16 cellular contexts compared by ENCODE assay signal in the genomic region with DNA sequence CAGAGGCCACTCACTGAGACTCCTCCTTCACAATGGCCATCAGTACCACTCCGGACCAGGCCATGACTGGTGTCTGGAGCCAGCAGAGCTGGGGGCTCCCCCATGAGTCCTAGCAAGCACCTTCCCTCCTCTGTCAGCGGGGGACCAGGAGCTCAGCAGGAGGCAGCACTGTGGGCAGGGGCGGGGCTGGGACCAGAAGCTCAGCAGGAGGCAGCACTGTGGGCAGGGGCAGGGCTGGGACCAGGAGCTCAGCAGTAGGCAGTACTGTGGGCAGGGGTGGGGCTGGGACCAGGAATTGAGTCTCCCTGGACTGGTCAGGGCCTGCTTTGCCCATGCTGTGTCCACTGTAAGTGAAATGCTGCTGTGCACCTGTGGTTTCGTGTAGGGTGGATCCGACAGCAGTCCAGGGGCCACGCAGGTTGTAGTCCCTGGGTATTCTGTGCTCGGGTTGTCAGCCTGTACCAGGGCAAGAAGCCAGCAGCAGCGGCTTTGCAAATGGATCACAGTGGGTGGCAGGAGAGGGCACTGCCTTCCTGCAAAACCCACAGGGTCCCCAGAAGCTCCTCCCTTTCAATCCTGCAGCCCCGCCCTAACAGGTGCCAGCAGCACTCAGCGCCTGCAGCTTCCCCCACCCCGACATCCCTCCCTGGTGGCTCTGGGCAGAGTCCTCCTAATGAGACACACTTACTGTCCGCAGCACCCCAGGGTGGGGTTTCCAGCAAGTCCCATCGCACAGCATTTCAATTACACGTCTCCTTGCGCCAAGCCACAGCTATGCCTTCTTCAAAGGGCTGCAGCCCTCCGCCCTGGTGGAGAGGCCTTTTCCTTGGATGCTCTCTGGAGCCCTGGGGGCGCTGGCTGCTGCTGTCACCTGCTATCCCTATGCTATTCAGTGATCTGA.
DNase-seq lines count a peak whose midpoint lies in the region; ATAC-seq and TF ChIP-seq lines count a peak whose summit lies in the region.
"Had no signal": no experiment of that assay in that cellular context is flagged by ENCODE, and none has a peak within 500 bp of the region (broad histone marks: within the 10 kb centered on the region; RNA-seq: fewer than 3 reads in every experiment).

No MANE protein-coding gene starts in this region.

- no peaks in the 10 kb centered on the region for H3K79me2 ChIP-seq in DND-41 (ENCODE audit: insufficient read depth, low read length)
- no peaks in the 10 kb centered on the region for H3K79me2 ChIP-seq in osteoblast (ENCODE audit: insufficient read depth, low read length)

- H3K4me2 ChIP-seq in DND-41 (ENCODE audit: insufficient read depth, low read length): no peak overlapping the region
- no peak overlapping the region for H3K4me2 ChIP-seq in osteoblast (ENCODE audit: insufficient read depth, low read length)
- H3K4me2 ChIP-seq: smooth muscle cell had no signal

- no peaks in the 10 kb centered on the region for H3K9me3 ChIP-seq in DND-41 (ENCODE audit: insufficient read depth, low read length, severe bottlenecking)
- H3K9me3 ChIP-seq in osteoblast (ENCODE audit: low read depth, low read length): no peaks in the 10 kb centered on the region
- no peaks in the 10 kb centered on the region for H3K9me3 ChIP-seq in ascending aorta
- H3K9me3 ChIP-seq: heart left ventricle had no signal

- no peak overlapping the region for H3K4me3 ChIP-seq in DND-41 (ENCODE audit: low read depth in 1 of 2, low read length in 2 of 2)
- H3K4me3 ChIP-seq in osteoblast (ENCODE audit: insufficient read depth, low read length): no peak overlapping the region
- H3K4me3 ChIP-seq in ascending aorta: no peak overlapping the region
- H3K4me3 ChIP-seq: GM12878, heart left ventricle, smooth muscle cell had no signal

- no peak for TF ChIP-seq POLR2A in erythroblast (IDR thresholded peaks at IDR 0.05; ENCODE audit: low read length)

- peaks cover 15% of the 10 kb centered on the region for H3K4me1 ChIP-seq in DND-41 (ENCODE audit: insufficient read depth, low read length)
- no peaks in the 10 kb centered on the region for H3K4me1 ChIP-seq in osteoblast (ENCODE audit: insufficient read depth, low read length)
- no peaks in the 10 kb centered on the region for H3K4me1 ChIP-seq in ascending aorta

- no peak overlapping the region for H3K9ac ChIP-seq in DND-41 (ENCODE audit: low read depth, low read length)

- H3K27me3 ChIP-seq in DND-41 (ENCODE audit: insufficient read depth, low read length, poor library complexity) (no peaks in the 10 kb centered on the region), osteoblast (ENCODE audit: insufficient read depth, low read length) (no peaks in the 10 kb centered on the region), ascending aorta (no peaks in the 10 kb centered on the region)

- TF ChIP-seq CTCF in DND-41 (IDR thresholded peaks at IDR 0.05; ENCODE audit: borderline replicate concordance, extremely low read depth, low read length, poor library complexity, severe bottlenecking) (no peak), osteoblast (IDR thresholded peaks at IDR 0.05; ENCODE audit: extremely low read depth, low read depth, low read length) (no peak), ascending aorta (IDR thresholded peaks at IDR 0.05) (no peak)

- intact Hi-C loops in ascending aorta (cut with DNase I): no loop called here

- H2AFZ ChIP-seq in DND-41 (ENCODE audit: low read depth, low read length) (no peak overlapping the region), osteoblast (ENCODE audit: low read length) (no peak overlapping the region)

- ATAC-seq in DND-41 (ENCODE audit: insufficient read depth, low read depth) (peak; percentile 76), GM18907 (IDR thresholded peaks at IDR 0.05; ENCODE audit: unreplicated experiment) (no peak)
- ATAC-seq: GM12878; HCT116; stimulated activated naive B cell treated with anti-CD40 and anti-IgM and Interleukin-4, amounts not matched to agents 10 μg/mL and 1 μg/mL and 100 μg/mL, for 72 hours had no signal

- no peaks in the 10 kb centered on the region for H3K36me3 ChIP-seq in DND-41 (ENCODE audit: insufficient read depth, low read length)
- no peaks in the 10 kb centered on the region for H3K36me3 ChIP-seq in osteoblast (ENCODE audit: insufficient read depth, low read length)
- no peaks in the 10 kb centered on the region for H3K36me3 ChIP-seq in ascending aorta
- H3K36me3 ChIP-seq: heart left ventricle had no signal

- H3K27ac ChIP-seq in DND-41 (ENCODE audit: low read length) (no peak overlapping the region), osteoblast (ENCODE audit: low read depth, low read length) (no peak overlapping the region), ascending aorta (no peak overlapping the region)
- H3K27ac ChIP-seq: heart left ventricle had no signal

- H4K20me1 ChIP-seq in DND-41 (ENCODE audit: insufficient read depth, low read length): no peaks in the 10 kb centered on the region
- no peaks in the 10 kb centered on the region for H4K20me1 ChIP-seq in osteoblast (ENCODE audit: insufficient read depth, low read length)

- DNase-seq in DND-41 (peak; percentile 66), NCI-H1436 (lab: John Stamatoyannopoulos, UW) (peak; percentile 87), NCI-H510A treated with DMSO at 0.1 percent for 48 hours (lab: John Stamatoyannopoulos, UW) (peak; percentile 82), osteoblast (ENCODE audit: insufficient read length, low spot score, missing footprints) (peak; percentile 76), erythroblast (lab: John Stamatoyannopoulos, UW) (no peak), ascending aorta (ENCODE audit: low spot score in 2 of 2) (no peak), GM03348 (ENCODE audit: low spot score) (no peak)
- DNase-seq: activated CD4-positive, CD25-positive, alpha-beta regulatory T cell treated with anti-CD3 and anti-CD28 coated beads, Interleukin-2, amount 50 U/mL, for 72 hours; heart left ventricle; NCI-H226; stimulated activated naive B cell treated with anti-CD40 and anti-IgM and Interleukin-4, amounts not matched to agents 10 μg/mL and 1 μg/mL and 100 μg/mL, for 72 hours; T-helper 2 cell had no signal

Comparison
In these comparisons a context has a peak if more than half of its experiments do, and no peak if none do; other contexts are left out.
1. DNase-seq: peak in DND-41 (single experiment), NCI-H1436 (single experiment), NCI-H510A treated with DMSO at 0.1 percent for 48 hours (single experiment) and osteoblast (single experiment); none in erythroblast (0 of 2), ascending aorta (0 of 2) and GM03348 (single experiment).